Comparison of ENCODE assay signal across 8 cellular contexts in genomic region chr14:21383848-21384493, GRCh38. TPM values are rescaled to one million over a fixed set of nuclear protein-coding genes. Genes with fewer than 3 reads are reported as not detected.
DNase-seq lines count a peak whose midpoint lies in the region; ATAC-seq and TF ChIP-seq lines count a peak whose summit lies in the region.

Gene SUPT16H (minus strand): TSS chr14:21384019. CDS start chr14:21383927, 92 bp downstream.

- DNase-seq in NCI-H1694 treated with DMSO at 0.1 percent for 48 hours (lab: John Stamatoyannopoulos, UW) (peak; percentile 98), T-helper 17 cell (peak; percentile 90 to 91 (median 91)), amygdala (lab: John Stamatoyannopoulos, UW) (peak; percentile 36 to 96 (median 86)), left ventricle myocardium inferior (peak; percentile 96), prostate gland (ENCODE audit: low spot score) (peak; percentile 93)

- H3K4me1 Mint-ChIP-seq in T-helper 17 cell = peaks cover 30% of the 10 kb centered on the region

- TF ChIP-seq POLR2A in GM15510 (IDR thresholded peaks at IDR 0.05; ENCODE audit: borderline replicate concordance, extremely low read depth, insufficient read length) (peak; percentile 66), prostate gland (IDR thresholded peaks at IDR 0.05) (peak; percentile 22)

- intact Hi-C loops in left ventricle myocardium inferior (cut with micrococcal nuclease) = no loop called here
- intact Hi-C loops in prostate gland (cut with DNase I) = loop anchor here (2.0 to 10.0 kb wide), 2 partner anchors 115 to 279 kb away; partner anchors contain the start of genes HNRNPC and TMEM253

- TF ChIP-seq CTCF in left ventricle myocardium inferior (IDR thresholded peaks at IDR 0.05; ENCODE audit: borderline replicate concordance) = peak; percentile 10
- TF ChIP-seq CTCF in prostate gland (IDR thresholded peaks at IDR 0.05) = peak in 2 of 4 experiments; percentile 13 to 23

- peaks cover 7% of the 10 kb centered on the region for H3K36me3 Mint-ChIP-seq in T-helper 17 cell (ENCODE audit: low read depth)

- peak; percentile 93 for ATAC-seq in HG02885 (IDR thresholded peaks at IDR 0.05; ENCODE audit: poor library complexity, unreplicated experiment)
- ATAC-seq in T-helper 17 cell = peak; percentile 95

- no peaks in the 10 kb centered on the region for H3K9me3 ChIP-seq in T-helper 17 cell (ENCODE audit: control insufficient read depth, low read length, poor library complexity, severe bottlenecking)
- no peaks in the 10 kb centered on the region for H3K9me3 ChIP-seq in left ventricle myocardium inferior (replicated peaks)
- H3K9me3 ChIP-seq in prostate gland = no peaks in the 10 kb centered on the region

- H3K4me3 Mint-ChIP-seq in T-helper 17 cell = peak within 1 kb of the TSS; percentile 99

- under 1% methylated on average over 54 of the region's 54 CpGs for WGBS in prostate gland
- WGBS in urinary bladder = under 1% methylated on average over 54 of the region's 54 CpGs

- H3K27ac ChIP-seq in left ventricle myocardium inferior (replicated peaks) = peak within 1 kb of the TSS; percentile 98
- H3K27ac ChIP-seq in prostate gland = peak within 1 kb of the TSS; percentile 83 to 94
- peak within 1 kb of the TSS; percentile 83 for H3K27ac ChIP-seq in urinary bladder (ENCODE audit: low read depth)

- peak within 1 kb of the TSS; percentile 92 for H3K4me3 ChIP-seq in left ventricle myocardium inferior
- H3K4me3 ChIP-seq in prostate gland = peak within 1 kb of the TSS; percentile 51 to 76
- H3K4me3 ChIP-seq in urinary bladder (ENCODE audit: low read depth, low read length) = peak within 1 kb of the TSS; percentile 83

- H3K27me3 Mint-ChIP-seq in T-helper 17 cell = no peaks in the 10 kb centered on the region

- H3K27ac Mint-ChIP-seq in T-helper 17 cell = peak within 1 kb of the TSS; percentile 99

- H3K36me3 ChIP-seq in left ventricle myocardium inferior = peaks cover 25% of the 10 kb centered on the region
- H3K36me3 ChIP-seq in prostate gland = no peaks in the 10 kb centered on the region
- no peaks in the 10 kb centered on the region for H3K36me3 ChIP-seq in urinary bladder (ENCODE audit: insufficient read depth)

- H3K27me3 ChIP-seq in left ventricle myocardium inferior (ENCODE audit: low read depth) (no peaks in the 10 kb centered on the region), prostate gland (replicated peaks; ENCODE audit: insufficient read depth) (no peaks in the 10 kb centered on the region)

- H3K4me1 ChIP-seq in left ventricle myocardium inferior = peaks cover 51% of the 10 kb centered on the region
- no peaks in the 10 kb centered on the region for H3K4me1 ChIP-seq in prostate gland (replicated peaks)
- no peaks in the 10 kb centered on the region for H3K4me1 ChIP-seq in urinary bladder (ENCODE audit: insufficient read depth)

RNA-seq across cellular contexts. Expression of gene SUPT16H, which starts in this region (rescaled TPM):
- total RNA-seq in T-helper 17 cell (10 to 100 TPM; 47.5 to 50.7 TPM), left ventricle myocardium inferior (27.5 TPM), prostate gland (10 to 100 TPM; 50.3 to 83.2 TPM), urinary bladder (66.0 TPM)
- 62.6 TPM for polyA plus RNA-seq in urinary bladder

Comparison
In these comparisons a context has a peak if more than half of its experiments do, and no peak if none do; other contexts are left out.
1. Peak in every context shown above with its lines: DNase-seq, ATAC-seq, H3K4me3 ChIP-seq and H3K27ac ChIP-seq.